8 cellular contexts compared by ENCODE assay signal in genomic region chr11:68297052-68297378, GRCh38.
"Had no signal": no experiment of that assay in that cellular context is flagged by ENCODE, and none has a peak within 500 bp of the region (broad histone marks: within the 10 kb centered on the region; RNA-seq: fewer than 3 reads in every experiment).

No MANE protein-coding gene starts in this region.

- H3K4me3 ChIP-seq: body of pancreas, lower lobe of right lung had no signal

- H3K9me3 ChIP-seq: body of pancreas, lower lobe of right lung had no signal

- H3K9me3 Mint-ChIP-seq: activated naive CD4-positive, alpha-beta T cell treated with anti-CD3 and anti-CD28 coated beads, Interleukin-2, amount 50 U/mL, for 72 hours; central memory CD8-positive, alpha-beta T cell; endodermal cell; naive thymus-derived CD4-positive, alpha-beta T cell had no signal

- H3K27me3 ChIP-seq: body of pancreas had no signal

- H3K4me3 Mint-ChIP-seq: central memory CD8-positive, alpha-beta T cell; endodermal cell; naive thymus-derived CD4-positive, alpha-beta T cell had no signal

- H3K36me3 ChIP-seq: lower lobe of right lung had no signal

- H3K4me1 Mint-ChIP-seq: central memory CD8-positive, alpha-beta T cell; endodermal cell had no signal

- H3K27ac Mint-ChIP-seq: activated naive CD4-positive, alpha-beta T cell treated with anti-CD3 and anti-CD28 coated beads, Interleukin-2, amount 50 U/mL, for 72 hours; endodermal cell had no signal

- H3K27me3 Mint-ChIP-seq: central memory CD8-positive, alpha-beta T cell; progenitor cell of endocrine pancreas had no signal

- H3K27ac ChIP-seq: lower lobe of right lung had no signal

- DNase-seq: amniotic stem cell had no signal

- H3K36me3 Mint-ChIP-seq: activated naive CD4-positive, alpha-beta T cell treated with anti-CD3 and anti-CD28 coated beads, Interleukin-2, amount 50 U/mL, for 72 hours; naive thymus-derived CD4-positive, alpha-beta T cell had no signal
